Comparison of ENCODE assay signal across 22 cellular contexts in the genomic region with DNA sequence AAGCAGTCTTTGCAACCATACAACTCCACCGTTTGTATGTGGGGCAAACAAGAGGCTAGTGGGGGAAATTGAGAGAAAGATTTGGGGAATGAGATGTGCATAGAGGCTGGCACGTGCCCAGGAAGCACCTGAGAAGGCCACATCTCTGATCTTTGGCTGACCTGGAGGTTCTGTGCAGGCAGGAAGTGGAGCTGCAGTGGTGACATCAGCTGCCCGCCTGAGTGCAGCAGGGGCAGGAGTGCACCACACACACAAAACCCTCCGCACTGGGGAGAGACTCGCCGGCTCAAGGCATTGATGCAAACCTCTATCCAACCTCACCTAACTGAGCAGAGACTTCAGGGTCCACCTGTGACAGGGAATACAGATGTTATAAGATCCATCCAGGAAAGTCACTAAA. TPM values are rescaled to one million over a fixed set of nuclear protein-coding genes. Genes with fewer than 3 reads are reported as not detected.
"Had no signal": no experiment of that assay in that cellular context is flagged by ENCODE, and none has a peak within 500 bp of the region (broad histone marks: within the 10 kb centered on the region; RNA-seq: fewer than 3 reads in every experiment).

No MANE protein-coding gene starts in this region.

RNA-seq across cellular contexts. Expression of a gene that starts 10.7 kb away (rescaled TPM):
- total RNA-seq: colonic mucosa, vagina had no signal
- polyA plus RNA-seq: naive thymus-derived CD8-positive, alpha-beta T cell had no signal

RNA-seq across cellular contexts. Expression of a gene that starts 32.6 kb away (rescaled TPM):
- total RNA-seq: naive thymus-derived CD8-positive, alpha-beta T cell; spleen; vagina had no signal

RNA-seq across cellular contexts. Expression of a gene that starts 50.9 kb away (rescaled TPM):
- total RNA-seq: endothelial cell of umbilical vein; esophagus muscularis mucosa; fibroblast of lung; heart left ventricle; hepatocyte; left cardiac atrium; lung microvascular endothelial cell; mucosa of gallbladder; naive thymus-derived CD8-positive, alpha-beta T cell; ovary; psoas muscle; spleen; stomach; subcutaneous adipose tissue; thyroid gland; ureter had no signal
- polyA plus RNA-seq: endothelial cell of umbilical vein; fibroblast of lung; heart left ventricle; hepatocyte; naive thymus-derived CD8-positive, alpha-beta T cell; neural cell; ovary; spleen had no signal

RNA-seq across cellular contexts. Expression of a gene that starts 51.5 kb away (rescaled TPM):
- total RNA-seq: epithelial cell of proximal tubule; kidney epithelial cell; naive thymus-derived CD8-positive, alpha-beta T cell; occipital lobe had no signal
- polyA plus RNA-seq: naive thymus-derived CD8-positive, alpha-beta T cell; neural cell had no signal
